In the genomic region with DNA sequence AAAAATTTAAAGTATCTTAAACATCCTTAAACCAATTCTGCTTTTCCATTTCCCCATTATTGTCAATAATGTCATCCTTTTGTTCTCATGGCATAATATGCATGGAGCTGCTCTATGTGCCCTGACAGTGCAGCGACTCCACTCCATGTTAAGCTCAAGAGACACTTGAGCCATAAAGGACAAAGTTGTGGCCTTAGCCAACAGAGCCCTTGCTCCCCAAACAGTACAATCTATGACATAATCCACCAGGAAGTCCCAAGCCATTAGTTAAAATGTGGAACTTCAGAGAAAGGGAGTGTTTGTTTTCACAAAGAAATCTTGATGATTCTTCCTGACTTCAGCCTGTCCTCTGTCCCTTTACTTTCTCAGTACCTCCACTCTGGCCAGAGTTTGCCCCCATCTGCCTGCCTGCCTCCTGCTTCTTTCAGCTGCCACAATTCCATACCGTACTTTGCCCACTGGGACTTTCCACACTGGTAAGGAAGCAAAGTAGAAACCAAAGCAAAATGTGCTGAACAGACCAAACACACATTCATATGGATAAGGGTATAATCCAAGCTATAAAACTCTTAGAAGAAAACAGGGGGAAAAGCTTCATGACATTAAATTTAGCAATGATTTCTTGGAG, we compare ENCODE assay signal across 12 cellular contexts. TPM values are rescaled to one million over a fixed set of nuclear protein-coding genes. Genes with fewer than 3 reads are reported as not detected.
"Had no signal": no experiment of that assay in that cellular context is flagged by ENCODE, and none has a peak within 500 bp of the region (broad histone marks: within the 10 kb centered on the region; RNA-seq: fewer than 3 reads in every experiment).

No MANE protein-coding gene starts in this region.

- H3K4me1 ChIP-seq: pancreas, stomach had no signal

- H3K27me3 ChIP-seq: pancreas, stomach had no signal

- ATAC-seq: WTC11 had no signal

- H3K9me3 ChIP-seq: pancreas, stomach, thoracic aorta had no signal

- H3K9me3 Mint-ChIP-seq: activated CD4-positive, alpha-beta T cell treated with anti-CD3 and anti-CD28 coated beads, Interleukin-2, amount 10 ng/mL, durations not matched to agents 7 days and 5 days; nephron had no signal

- H3K4me1 Mint-ChIP-seq: activated CD4-positive, alpha-beta T cell treated with anti-CD3 and anti-CD28 coated beads, Interleukin-2, amount 10 ng/mL, durations not matched to agents 7 days and 5 days; nephron; WTC11 had no signal

- H3K27ac Mint-ChIP-seq: activated CD4-positive, alpha-beta T cell treated with anti-CD3 and anti-CD28 coated beads, Interleukin-2, amount 10 ng/mL, durations not matched to agents 7 days and 5 days; activated naive CD4-positive, alpha-beta T cell treated with anti-CD3 and anti-CD28 coated beads for 36 hours; nephron; WTC11 had no signal

- DNase-seq: activated CD4-positive, alpha-beta T cell treated with anti-CD3 and anti-CD28 coated beads, Interleukin-2, amount 10 ng/mL, durations not matched to agents 7 days and 5 days; activated CD8-positive, alpha-beta memory T cell treated with anti-CD3 and anti-CD28 coated beads for 24 hours; activated naive CD4-positive, alpha-beta T cell treated with anti-CD3 and anti-CD28 coated beads for 36 hours; effector CD4-positive, alpha-beta T cell; pancreas; stimulated activated CD4-positive, alpha-beta T cell treated with anti-CD3 and anti-CD28 coated beads, Interleukin-15, amount 100 ng/mL, for 24 hours; stimulated activated CD4-positive, alpha-beta T cell treated with anti-CD3 and anti-CD28 coated beads, Interleukin-4, amount 100 ng/mL, for 4 hours; stomach; T-helper 9 cell had no signal

- H3K4me3 Mint-ChIP-seq: activated CD4-positive, alpha-beta T cell treated with anti-CD3 and anti-CD28 coated beads, Interleukin-2, amount 10 ng/mL, durations not matched to agents 7 days and 5 days; activated naive CD4-positive, alpha-beta T cell treated with anti-CD3 and anti-CD28 coated beads for 36 hours; nephron; WTC11 had no signal

- H3K4me3 ChIP-seq: pancreas, stomach, thoracic aorta had no signal

- H3K27ac ChIP-seq: stomach, thoracic aorta had no signal

- H3K36me3 ChIP-seq: pancreas, stomach, thoracic aorta had no signal

RNA-seq across cellular contexts. Expression of a gene that starts 46.3 kb away (rescaled TPM):
- total RNA-seq: activated naive CD4-positive, alpha-beta T cell treated with anti-CD3 and anti-CD28 coated beads for 36 hours had no signal
